In genomic region chr2:58620896-58621295, GRCh38 we compare ENCODE assay signal across 17 cellular contexts.
DNase-seq lines count a peak whose midpoint lies in the region; ATAC-seq, FAIRE-seq and TF ChIP-seq lines count a peak whose summit lies in the region.
"Had no signal": no experiment of that assay in that cellular context is flagged by ENCODE, and none has a peak within 500 bp of the region (broad histone marks: within the 10 kb centered on the region; RNA-seq: fewer than 3 reads in every experiment).

No MANE protein-coding gene starts in this region.

- H3K4me3 ChIP-seq in A549 (no peak overlapping the region), astrocyte of the spinal cord (ENCODE audit: low read depth, low read length) (no peak overlapping the region)

- in situ Hi-C loops in astrocyte of the spinal cord (cut with HindIII; ENCODE audit: low sequenced_read_pairs), result no loop called here

- no peak for TF ChIP-seq EP300 in A549 (IDR thresholded peaks at IDR 0.05)

- FAIRE-seq in A549 (lab: Jason Lieb, UNC), result no peak
- FAIRE-seq: GM12891, H54 had no signal

- POLR2A ChIA-PET in A549 (lab: Yijun Ruan, JAX), result no interaction called here

- peak overlapping the region; percentile 38; the same call in 1 of the 3 replicates for H3K4me2 ChIP-seq in A549

- ATAC-seq in A549, result no peak
- no peak for ATAC-seq in GM19023 (IDR thresholded peaks at IDR 0.05; ENCODE audit: unreplicated experiment)

- CTCF ChIA-PET in A549 (lab: Yijun Ruan, JAX), result interaction anchor here (1.1 kb wide), 1 partner anchor 49 kb away, joined by 3 read pairs; no protein-coding TSS in a partner anchor

- no peak for TF ChIP-seq POLR2A in A549 (IDR thresholded peaks at IDR 0.05; ENCODE audit: low read length)

- no peaks in the 10 kb centered on the region for H3K9me3 ChIP-seq in A549

- DNase-seq in A549 (ENCODE audit: low read depth in 1 of 2, low spot score in 1 of 2) (no peak), M059J (ENCODE audit: low read depth) (peak; percentile 16), astrocyte of the spinal cord (ENCODE audit: low read depth, low spot score) (peak; percentile 4), iris pigment epithelial cell (ENCODE audit: low read depth) (peak; percentile 87), NCI-H2171 treated with DMSO at 0.1 percent for 48 hours (lab: John Stamatoyannopoulos, UW) (no peak), SIG-M5 treated with dmso at 0.1 percent for 504 hours (lab: John Stamatoyannopoulos, UW; ENCODE audit: unreplicated experiment) (no peak)
- no peak for DNase-seq in stimulated activated CD4-positive, alpha-beta T cell treated with anti-CD3 and anti-CD28 coated beads, Interleukin-12 subunit alpha, Interleukin-12 subunit beta, amount 100 ng/mL, for 4 hours
- DNase-seq: C1 segment of cervical spinal cord, GF-D8, MV-4-11, NCI-H1417, NCI-H2029, NCI-H510A, NCI-H774 had no signal

- TF ChIP-seq RAD21 in A549 (conservative IDR thresholded peaks at IDR 0.05 in 1 of 2, IDR thresholded peaks at IDR 0.05 in 1 of 2), result no peak

- H3K27ac ChIP-seq in A549, result no peak overlapping the region

- H3K4me1 ChIP-seq in A549, result peaks cover 8% of the 10 kb centered on the region; the same call in 2 of the 3 replicates

- WGBS in A549 (ENCODE audit: missing lambda C conversion rate), result 98% methylated on average over 1 of the region's 1 CpG

- TF ChIP-seq CTCF in A549 (IDR thresholded peaks at IDR 0.05) (no peak), astrocyte of the spinal cord (IDR thresholded peaks at IDR 0.05; ENCODE audit: low read depth, low read length) (no peak)

TF ChIP-seq in A549, 52 proteins besides CTCF, POLR2A, EP300 and RAD21:
- TF ChIP-seq HOXB13 (CRISPR knock-in tag; IDR thresholded peaks at IDR 0.05; ENCODE audit: low read depth) (no peak), HMGXB4 (CRISPR knock-in tag; IDR thresholded peaks at IDR 0.05; ENCODE audit: borderline replicate concordance) (no peak), RFX5 (IDR thresholded peaks at IDR 0.05) (no peak), HEYL (CRISPR knock-in tag; IDR thresholded peaks at IDR 0.05) (no peak)

Comparison
In these comparisons a context has a peak if more than half of its experiments do, and no peak if none do; other contexts are left out.
1. DNase-seq: peak in M059J (single experiment), astrocyte of the spinal cord (single experiment) and iris pigment epithelial cell (single experiment); none in A549 (0 of 2), stimulated activated CD4-positive, alpha-beta T cell treated with anti-CD3 and anti-CD28 coated beads, Interleukin-12 subunit alpha, Interleukin-12 subunit beta, amount 100 ng/mL, for 4 hours (single experiment), NCI-H2171 treated with DMSO at 0.1 percent for 48 hours (single experiment) and SIG-M5 treated with dmso at 0.1 percent for 504 hours (single experiment).